In genomic region chr6:163710552-163710951, GRCh38 we compare ENCODE assay signal across 15 cellular contexts.
A peak's percentile ranks its signal among the peaks of the same experiment; 100 is the strongest.
DNase-seq lines count a peak whose midpoint lies in the region; ATAC-seq and TF ChIP-seq lines count a peak whose summit lies in the region.
"Had no signal": no experiment of that assay in that cellular context is flagged by ENCODE, and none has a peak within 500 bp of the region (broad histone marks: within the 10 kb centered on the region; RNA-seq: fewer than 3 reads in every experiment).

No MANE protein-coding gene starts in this region.

- no peaks in the 10 kb centered on the region for H3K36me3 ChIP-seq in left lung
- H3K36me3 ChIP-seq in upper lobe of right lung, result no peaks in the 10 kb centered on the region
- H3K36me3 ChIP-seq: right lobe of liver had no signal

- H3K36me3 Mint-ChIP-seq in activated B cell treated with CpG ODN at 0.5 μM for 24 hours (ENCODE audit: low read depth), result no peaks in the 10 kb centered on the region

- no peak overlapping the region for H3K4me3 ChIP-seq in NB4 (ENCODE audit: low read depth, low read length)
- no peak overlapping the region for H3K4me3 ChIP-seq in left lung
- H3K4me3 ChIP-seq in upper lobe of right lung, result no peak overlapping the region
- H3K4me3 ChIP-seq: coronary artery, right lobe of liver had no signal

- peak overlapping the region; percentile 37 to 65 for H3K27ac ChIP-seq in left lung
- H3K27ac ChIP-seq in upper lobe of right lung, result peak overlapping the region; percentile 70
- H3K27ac ChIP-seq: epithelial cell of prostate, right lobe of liver had no signal

- POLR2A ChIA-PET in activated B cell treated with CpG ODN at 0.5 μM for 24 hours (lab: Charles Lee), result interaction anchor here (0.6 kb wide), 1 partner anchor 295 kb away, joined by 3 read pairs; no protein-coding TSS in a partner anchor

- H3K9me3 ChIP-seq in left lung, result no peaks in the 10 kb centered on the region
- no peaks in the 10 kb centered on the region for H3K9me3 ChIP-seq in upper lobe of right lung
- H3K9me3 ChIP-seq: right lobe of liver had no signal

- CTCF ChIA-PET in activated B cell treated with CpG ODN at 0.5 μM for 24 hours (lab: Charles Lee), result no interaction called here

- H3K4me1 Mint-ChIP-seq in activated B cell treated with CpG ODN at 0.5 μM for 24 hours, result peaks cover 88% of the 10 kb centered on the region

- intact Hi-C loops in activated B cell treated with CpG ODN at 0.5 μM for 24 hours (cut with micrococcal nuclease) (no loop called here), left lung (cut with DNase I) (no loop called here), upper lobe of right lung (cut with DNase I) (no loop called here)

- H3K4me3 Mint-ChIP-seq in activated B cell treated with CpG ODN at 0.5 μM for 24 hours, result peak overlapping the region; percentile 54

- no peaks in the 10 kb centered on the region for H3K9me3 Mint-ChIP-seq in activated B cell treated with CpG ODN at 0.5 μM for 24 hours

- no peak for ATAC-seq in activated B cell treated with CpG ODN at 0.5 μM for 24 hours (ENCODE audit: low read depth)
- no peak for ATAC-seq in left lung
- no peak for ATAC-seq in upper lobe of right lung
- no peak for ATAC-seq in GM18505 (IDR thresholded peaks at IDR 0.05; ENCODE audit: unreplicated experiment)
- no peak for ATAC-seq in GM19463 (IDR thresholded peaks at IDR 0.05; ENCODE audit: unreplicated experiment)
- ATAC-seq: Panc1, right lobe of liver had no signal

- H3K27me3 ChIP-seq in left lung (no peaks in the 10 kb centered on the region), upper lobe of right lung (no peaks in the 10 kb centered on the region)
- H3K27me3 ChIP-seq: right lobe of liver had no signal

- peak; percentile 45 for DNase-seq in NB4 (ENCODE audit: low read depth)
- no peak for DNase-seq in activated B cell treated with CpG ODN at 0.5 μM for 24 hours
- DNase-seq in left lung, result no peak
- DNase-seq in upper lobe of right lung, result no peak
- no peak for DNase-seq in cortex of kidney (lab: John Stamatoyannopoulos, UW)
- DNase-seq: activated naive CD4-positive, alpha-beta T cell treated with Interleukin-2 at 50 U/mL for 16 hours; NCI-H1930; NCI-H524 treated with DMSO at 0.1 percent for 48 hours; right lobe of liver; stimulated activated CD4-positive, alpha-beta T cell treated with anti-CD3 and anti-CD28 coated beads, Interleukin-1b, Interleukin-23, amount 100 ng/mL, for 48 hours had no signal

- no peak overlapping the region for H3K27ac Mint-ChIP-seq in activated B cell treated with CpG ODN at 0.5 μM for 24 hours

- TF ChIP-seq POLR2A in NB4 (IDR thresholded peaks at IDR 0.05; ENCODE audit: extremely low read depth, insufficient read length) (no peak), GM18505 (IDR thresholded peaks at IDR 0.05; ENCODE audit: borderline replicate concordance, extremely low read depth, insufficient read depth, insufficient read length) (no peak)

- H3K27me3 Mint-ChIP-seq in activated B cell treated with CpG ODN at 0.5 μM for 24 hours, result no peaks in the 10 kb centered on the region

- H3K4me1 ChIP-seq in left lung (peaks cover 9 to 63% of the 10 kb centered on the region in 2 donors), upper lobe of right lung (peaks cover 62% of the 10 kb centered on the region)
- H3K4me1 ChIP-seq: right lobe of liver had no signal

- TF ChIP-seq CTCF in NB4 (IDR thresholded peaks at IDR 0.05; ENCODE audit: low read depth, low read length), result no peak
- TF ChIP-seq CTCF in activated B cell treated with CpG ODN at 0.5 μM for 24 hours (IDR thresholded peaks at IDR 0.05), result no peak
- no peak for TF ChIP-seq CTCF in left lung (IDR thresholded peaks at IDR 0.05)
- no peak for TF ChIP-seq CTCF in upper lobe of right lung (IDR thresholded peaks at IDR 0.05)
